In the genomic region with DNA sequence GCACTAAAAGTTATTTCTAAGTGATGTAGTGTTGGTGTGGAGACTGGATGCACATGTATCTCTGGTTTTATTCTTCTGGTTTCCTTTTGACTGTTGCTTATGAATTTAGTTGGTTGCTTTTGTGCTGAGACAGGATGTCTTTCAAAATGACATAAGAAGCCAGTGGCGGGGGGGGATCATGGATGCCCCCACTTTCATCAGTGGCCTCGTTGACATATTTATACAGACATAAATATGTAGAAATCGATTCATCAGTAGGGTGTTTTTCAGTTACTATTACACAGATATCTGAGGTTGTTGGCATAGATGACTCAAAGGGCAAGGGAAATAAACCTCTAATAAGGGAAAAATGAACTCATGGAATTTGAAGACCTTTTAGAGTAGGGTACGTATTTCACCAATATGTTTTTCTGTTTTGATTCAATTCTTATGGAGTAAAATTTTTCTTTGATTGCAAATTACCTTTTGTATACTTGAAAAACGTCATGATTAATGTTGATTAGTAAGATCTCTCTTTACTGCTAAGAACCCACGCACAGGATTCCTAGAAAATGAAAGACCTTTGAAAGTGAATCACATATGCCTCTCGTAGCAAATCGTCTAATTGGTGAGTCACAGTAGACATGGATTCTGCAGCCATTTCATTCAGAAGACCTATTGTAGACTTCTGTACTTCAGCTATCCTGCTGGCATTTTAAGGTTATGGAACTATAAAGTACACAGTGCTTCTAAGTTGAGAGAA, we compare ENCODE assay signal across 13 cellular contexts.
DNase-seq lines count a peak whose midpoint lies in the region; ATAC-seq and TF ChIP-seq lines count a peak whose summit lies in the region.
"Had no signal": no experiment of that assay in that cellular context is flagged by ENCODE, and none has a peak within 500 bp of the region (broad histone marks: within the 10 kb centered on the region; RNA-seq: fewer than 3 reads in every experiment).

No MANE protein-coding gene starts in this region.

- peak overlapping the region; percentile 71 for H3K4me2 ChIP-seq in smooth muscle cell

- DNase-seq in GM12865 (ENCODE audit: low read depth) (peak; percentile 34), SK-MEL-5 (ENCODE audit: low read depth, low spot score) (peak; percentile 30), brain microvascular endothelial cell (peak; percentile 76), smooth muscle cell (lab: John Stamatoyannopoulos, UW; ENCODE audit: unreplicated experiment) (no peak), NCI-H345 (lab: John Stamatoyannopoulos, UW) (no peak), colonic mucosa (no peak), right cardiac atrium (no peak), NCI-H2029 (lab: John Stamatoyannopoulos, UW) (no peak)
- DNase-seq: caudate nucleus, Karpas-422, NCI-H2227 treated with DMSO at 0.1 percent for 48 hours, Right ventricle myocardium superior, upper lobe of right lung had no signal

- no peak overlapping the region for H2AFZ ChIP-seq in smooth muscle cell (ENCODE audit: low read depth)

- no peak overlapping the region for H3K9ac ChIP-seq in smooth muscle cell (ENCODE audit: low read depth)
- no peak overlapping the region for H3K9ac ChIP-seq in colonic mucosa (ENCODE audit: low read depth in 2 of 2, low read length in 2 of 2)

- in situ Hi-C loops in SK-MEL-5 (cut with HindIII; ENCODE audit: low pct_unique_long_range_greater_than_20kb, low sequenced_read_pairs), result no loop called here
- in situ Hi-C loops in brain microvascular endothelial cell (cut with HindIII; ENCODE audit: low pct_ligation_motif_present, low sequenced_read_pairs), result no loop called here

- H3K36me3 ChIP-seq in brain microvascular endothelial cell (replicated peaks) (no peaks in the 10 kb centered on the region), smooth muscle cell (ENCODE audit: low read depth) (no peaks in the 10 kb centered on the region), colonic mucosa (no peaks in the 10 kb centered on the region)
- H3K36me3 ChIP-seq: upper lobe of right lung had no signal

- H3K27ac ChIP-seq in brain microvascular endothelial cell, result peak overlapping the region; percentile 43
- peak overlapping the region; percentile 95 for H3K27ac ChIP-seq in smooth muscle cell (ENCODE audit: low read depth)
- no peak overlapping the region for H3K27ac ChIP-seq in colonic mucosa
- H3K27ac ChIP-seq in right cardiac atrium (ENCODE audit: low read length), result no peak overlapping the region
- H3K27ac ChIP-seq: upper lobe of right lung had no signal

- H3K27me3 ChIP-seq in brain microvascular endothelial cell (replicated peaks), result no peaks in the 10 kb centered on the region
- H3K27me3 ChIP-seq in smooth muscle cell (ENCODE audit: low read depth), result no peaks in the 10 kb centered on the region
- no peaks in the 10 kb centered on the region for H3K27me3 ChIP-seq in colonic mucosa
- H3K27me3 ChIP-seq in right cardiac atrium (ENCODE audit: control insufficient read depth, insufficient read depth), result no peaks in the 10 kb centered on the region
- H3K27me3 ChIP-seq: upper lobe of right lung had no signal

- 52% methylated on average over 8 of the region's 8 CpGs for WGBS in smooth muscle cell (ENCODE audit: low lambda C conversion rate)
- WGBS in right cardiac atrium, result 89% methylated on average over 8 of the region's 8 CpGs

- H3F3A ChIP-seq in smooth muscle cell (ENCODE audit: low read depth), result peaks cover 14% of the 10 kb centered on the region

- H4K20me1 ChIP-seq in smooth muscle cell (ENCODE audit: low read depth), result no peaks in the 10 kb centered on the region

- H3K9me3 ChIP-seq in smooth muscle cell (replicated peaks; ENCODE audit: low read depth), result no peaks in the 10 kb centered on the region
- H3K9me3 ChIP-seq in colonic mucosa, result no peaks in the 10 kb centered on the region
- H3K9me3 ChIP-seq in right cardiac atrium (ENCODE audit: control insufficient read depth, low read length), result no peaks in the 10 kb centered on the region
- H3K9me3 ChIP-seq: upper lobe of right lung had no signal

- intact Hi-C loops in colonic mucosa (cut with DNase I) (no loop called here), right cardiac atrium (cut with DNase I) (no loop called here)

- peaks cover 19% of the 10 kb centered on the region for H3K4me1 ChIP-seq in smooth muscle cell (ENCODE audit: low read depth)
- no peaks in the 10 kb centered on the region for H3K4me1 ChIP-seq in colonic mucosa
- H3K4me1 ChIP-seq in right cardiac atrium (ENCODE audit: control insufficient read depth, insufficient read depth, low read length), result no peaks in the 10 kb centered on the region

- no peak for ATAC-seq in right cardiac atrium
- ATAC-seq: upper lobe of right lung had no signal

- no peak overlapping the region for H3K4me3 ChIP-seq in GM12865 (ENCODE audit: low read depth, low read length)
- H3K4me3 ChIP-seq in brain microvascular endothelial cell (ENCODE audit: low read depth, low read length), result no peak overlapping the region
- H3K4me3 ChIP-seq in smooth muscle cell, result no peak overlapping the region
- no peak overlapping the region for H3K4me3 ChIP-seq in colonic mucosa
- H3K4me3 ChIP-seq in right cardiac atrium (ENCODE audit: low read length), result no peak overlapping the region
- H3K4me3 ChIP-seq: upper lobe of right lung had no signal

- H3K79me2 ChIP-seq in smooth muscle cell (ENCODE audit: low read depth), result no peaks in the 10 kb centered on the region

- TF ChIP-seq CTCF in GM12865 (IDR thresholded peaks at IDR 0.05; ENCODE audit: insufficient read depth, low read depth, low read length, missing control alignments) (no peak), brain microvascular endothelial cell (IDR thresholded peaks at IDR 0.05; ENCODE audit: low read depth, low read length, missing control alignments) (no peak), smooth muscle cell (IDR thresholded peaks at IDR 0.05; ENCODE audit: borderline replicate concordance, insufficient read depth, poor library complexity, severe bottlenecking) (no peak), colonic mucosa (IDR thresholded peaks at IDR 0.05) (no peak)

Comparison
In these comparisons a context has a peak if more than half of its experiments do, and no peak if none do; other contexts are left out.
1. DNase-seq: peak in GM12865 (single experiment), SK-MEL-5 (single experiment) and brain microvascular endothelial cell (single experiment); none in smooth muscle cell (single experiment), NCI-H345 (single experiment), colonic mucosa (single experiment), right cardiac atrium (0 of 3) and NCI-H2029 (single experiment).
2. H3K27ac ChIP-seq: peak in brain microvascular endothelial cell (single experiment) and smooth muscle cell (single experiment); none in colonic mucosa (single experiment) and right cardiac atrium (single experiment).